In genomic region chr11:6611092-6612007, GRCh38 we compare ENCODE assay signal across 8 cellular contexts. TPM values are rescaled to one million over a fixed set of nuclear protein-coding genes. Genes with fewer than 3 reads are reported as not detected.
A peak's percentile ranks its signal among the peaks of the same experiment; 100 is the strongest.
DNase-seq lines count a peak whose midpoint lies in the region; ATAC-seq and TF ChIP-seq lines count a peak whose summit lies in the region.

No MANE protein-coding gene starts in this region.

- peak overlapping the region; percentile 88 for H3K27ac Mint-ChIP-seq in activated naive CD8-positive, alpha-beta T cell treated with anti-CD3 and anti-CD28 coated beads, Interleukin-2, amount 50 U/mL, for 24 hours

- POLR2A ChIA-PET in GM10248 (lab: Yijun Ruan, JAX): interaction anchor here (0.6 to 0.8 kb wide), 2 partner anchors 12 to 20 kb away, joined by 3 to 4 read pairs; no protein-coding TSS in a partner anchor

- H3K9ac ChIP-seq in GM23248: peak overlapping the region; percentile 80

- in situ Hi-C loops in GM23248 (cut with MboI): no loop called here

- H3K4me1 ChIP-seq in GM23248 (ENCODE audit: insufficient read depth) (peaks cover 31% of the 10 kb centered on the region), hepatocyte (ENCODE audit: insufficient read depth) (peaks cover 18% of the 10 kb centered on the region)

- peaks cover 30% of the 10 kb centered on the region for H3K4me1 Mint-ChIP-seq in activated naive CD8-positive, alpha-beta T cell treated with anti-CD3 and anti-CD28 coated beads, Interleukin-2, amount 50 U/mL, for 24 hours

- peak overlapping the region; percentile 74 for H3K4me3 ChIP-seq in GM23248
- H3K4me3 ChIP-seq in hepatocyte: peak overlapping the region; percentile 65
- H3K4me3 ChIP-seq in skeletal muscle cell (ENCODE audit: low read depth, low read length): peak overlapping the region; percentile 77

- H3K27me3 ChIP-seq in GM23248 (replicated peaks; ENCODE audit: insufficient read depth): no peaks in the 10 kb centered on the region
- no peaks in the 10 kb centered on the region for H3K27me3 ChIP-seq in hepatocyte

- 13% methylated on average over 31 to 35 of the region's 45 CpGs for WGBS in GM23248 (ENCODE audit: low coverage in 1 of 2, low lambda C conversion rate in 2 of 2, missing lambda C conversion rate in 2 of 2), 2 experiments
- 20% methylated on average over 27 of the region's 45 CpGs for WGBS in hepatocyte (ENCODE audit: low lambda C conversion rate, missing lambda C conversion rate)

- H3K27me3 Mint-ChIP-seq in activated naive CD8-positive, alpha-beta T cell treated with anti-CD3 and anti-CD28 coated beads, Interleukin-2, amount 50 U/mL, for 24 hours: no peaks in the 10 kb centered on the region

- H3K36me3 Mint-ChIP-seq in activated naive CD8-positive, alpha-beta T cell treated with anti-CD3 and anti-CD28 coated beads, Interleukin-2, amount 50 U/mL, for 24 hours (ENCODE audit: low read depth): peaks cover 38% of the 10 kb centered on the region

- H4K20me1 ChIP-seq in GM23248 (ENCODE audit: insufficient read depth): no peaks in the 10 kb centered on the region
- H4K20me1 ChIP-seq in hepatocyte (ENCODE audit: insufficient read depth, poor library complexity, severe bottlenecking): no peaks in the 10 kb centered on the region

- no peaks in the 10 kb centered on the region for H3K9me3 ChIP-seq in GM23248 (ENCODE audit: low read depth)
- no peaks in the 10 kb centered on the region for H3K9me3 ChIP-seq in hepatocyte (ENCODE audit: low read depth)

- no peak overlapping the region for H3K4me3 Mint-ChIP-seq in activated naive CD8-positive, alpha-beta T cell treated with anti-CD3 and anti-CD28 coated beads, Interleukin-2, amount 50 U/mL, for 24 hours

- peak; percentile 24 for DNase-seq in GM10248 (ENCODE audit: extremely low spot score)
- DNase-seq in GM23248: peak; percentile 58
- DNase-seq in MV-4-11 (lab: John Stamatoyannopoulos, UW): peak; percentile 9
- DNase-seq in activated naive CD8-positive, alpha-beta T cell treated with anti-CD3 and anti-CD28 coated beads, Interleukin-2, amount 50 U/mL, for 24 hours: peak; percentile 36
- no peak for DNase-seq in hepatocyte (ENCODE audit: low spot score)
- DNase-seq in skeletal muscle cell (ENCODE audit: low read depth): no peak
- DNase-seq in SHP77 (lab: John Stamatoyannopoulos, UW): no peak
- DNase-seq in SHP77 treated with DMSO at 0.1 percent for 48 hours (lab: John Stamatoyannopoulos, UW): no peak

- TF ChIP-seq CTCF in GM10248 (IDR thresholded peaks at IDR 0.05; ENCODE audit: control extremely low read depth, extremely low read depth, low read depth, missing control alignments) (no peak), hepatocyte (IDR thresholded peaks at IDR 0.05; ENCODE audit: poor library complexity) (no peak)

- H3K9me3 Mint-ChIP-seq in activated naive CD8-positive, alpha-beta T cell treated with anti-CD3 and anti-CD28 coated beads, Interleukin-2, amount 50 U/mL, for 24 hours: no peaks in the 10 kb centered on the region

- H3K27ac ChIP-seq in GM23248 (peak overlapping the region; percentile 88), hepatocyte (peak overlapping the region; percentile 92)

- no peak overlapping the region for H2AFZ ChIP-seq in GM23248
- no peak overlapping the region for H2AFZ ChIP-seq in hepatocyte

- H3K36me3 ChIP-seq in GM23248 (ENCODE audit: low read depth) (peaks cover 32% of the 10 kb centered on the region), hepatocyte (replicated peaks; ENCODE audit: insufficient read depth, low read depth) (no peaks in the 10 kb centered on the region)

- H3F3A ChIP-seq in GM23248 (ENCODE audit: insufficient read depth): peaks cover 59% of the 10 kb centered on the region

- H3K9me2 ChIP-seq in GM23248 (ENCODE audit: insufficient read depth) (no peaks in the 10 kb centered on the region), hepatocyte (replicated peaks; ENCODE audit: insufficient read depth) (no peaks in the 10 kb centered on the region)

- ATAC-seq in activated naive CD8-positive, alpha-beta T cell treated with anti-CD3 and anti-CD28 coated beads, Interleukin-2, amount 50 U/mL, for 24 hours: peak; percentile 3

- H3K4me2 ChIP-seq in GM23248 (ENCODE audit: unreplicated experiment) (peak overlapping the region; percentile 82), hepatocyte (peak overlapping the region; percentile 93)

- CTCF ChIA-PET in GM10248 (lab: Yijun Ruan, JAX): interaction anchor here (1.0 to 2.3 kb wide), 11 partner anchors 9 to 232 kb away, joined by 3 to 15 read pairs (median 5); partner anchors contain the start of genes MRPL17 and TIMM10B

- peaks cover 52% of the 10 kb centered on the region for H3K79me2 ChIP-seq in GM23248 (ENCODE audit: insufficient read depth)
- H3K79me2 ChIP-seq in hepatocyte: peaks cover 39% of the 10 kb centered on the region

RNA-seq across cellular contexts. Expression of gene TAF10, which starts 0.7 kb away (rescaled TPM):
- 35.5 and 67.9 TPM in 2 replicates for total RNA-seq in GM23248 (2014; rRNA removed; shearing (Covaris generic))
- polyA plus RNA-seq in GM23248 (2016; fragmentation: Nextera tagmentation; extraction: Ambion mirVana) (171 and 172 TPM in 2 replicates), hepatocyte (248 and 295 TPM in 2 replicates)
- total RNA-seq in hepatocyte: 29.5 and 33.3 TPM in 2 replicates

RNA-seq across cellular contexts. Expression of gene ILK, which starts 7.8 kb away (rescaled TPM):
- 211 and 242 TPM in 2 replicates for total RNA-seq in GM23248 (2014; rRNA removed; shearing (Covaris generic))
- polyA plus RNA-seq in GM23248 (2016; fragmentation: Nextera tagmentation; extraction: Ambion mirVana): 256 and 264 TPM in 2 replicates
- total RNA-seq in hepatocyte: 110 and 114 TPM in 2 replicates
- polyA plus RNA-seq in hepatocyte: 126 and 135 TPM in 2 replicates

RNA-seq across cellular contexts. Expression of gene TPP1, which starts 7.9 kb away (rescaled TPM):
- total RNA-seq in GM23248 (2014; rRNA removed; shearing (Covaris generic)): 37.6 and 47.6 TPM in 2 replicates
- 65.2 and 66.3 TPM in 2 replicates for polyA plus RNA-seq in GM23248 (2016; fragmentation: Nextera tagmentation; extraction: Ambion mirVana)
- 68.4 and 105 TPM in 2 replicates for total RNA-seq in hepatocyte
- polyA plus RNA-seq in hepatocyte: 170 and 185 TPM in 2 replicates

RNA-seq across cellular contexts. Expression of gene RRP8, which starts 7.9 kb away (rescaled TPM):
- total RNA-seq in GM23248 (2014; rRNA removed; shearing (Covaris generic)): 8.5 and 12.6 TPM in 2 replicates
- polyA plus RNA-seq in GM23248 (2016; fragmentation: Nextera tagmentation; extraction: Ambion mirVana) (21.3 and 24.4 TPM in 2 replicates), hepatocyte (26.1 and 27.8 TPM in 2 replicates)
- 15.3 and 18.0 TPM in 2 replicates for total RNA-seq in hepatocyte

RNA-seq across cellular contexts. Expression of gene DCHS1, which starts 44.3 kb away (rescaled TPM):
- 5.8 and 6.4 TPM in 2 replicates for total RNA-seq in GM23248 (2014; rRNA removed; shearing (Covaris generic))
- polyA plus RNA-seq in GM23248 (2016; fragmentation: Nextera tagmentation; extraction: Ambion mirVana) (0.86 and 1.1 TPM in 2 replicates), hepatocyte (6.3 and 8.0 TPM in 2 replicates)
- 8.5 and 15.2 TPM in 2 replicates for total RNA-seq in hepatocyte

Comparison
In these comparisons a context has a peak if more than half of its experiments do, and no peak if none do; other contexts are left out.
1. DNase-seq: peak in GM10248 (single experiment), GM23248 (single experiment), MV-4-11 (single experiment) and activated naive CD8-positive, alpha-beta T cell treated with anti-CD3 and anti-CD28 coated beads, Interleukin-2, amount 50 U/mL, for 24 hours (single experiment); none in hepatocyte (single experiment), skeletal muscle cell (single experiment), SHP77 (0 of 2) and SHP77 treated with DMSO at 0.1 percent for 48 hours (single experiment).
2. Peak in every context shown above with its lines, with median percentiles within 50 percentile points of each other: H3K4me3 ChIP-seq.